ENCODE assay signal across 9 cellular contexts in the genomic region with DNA sequence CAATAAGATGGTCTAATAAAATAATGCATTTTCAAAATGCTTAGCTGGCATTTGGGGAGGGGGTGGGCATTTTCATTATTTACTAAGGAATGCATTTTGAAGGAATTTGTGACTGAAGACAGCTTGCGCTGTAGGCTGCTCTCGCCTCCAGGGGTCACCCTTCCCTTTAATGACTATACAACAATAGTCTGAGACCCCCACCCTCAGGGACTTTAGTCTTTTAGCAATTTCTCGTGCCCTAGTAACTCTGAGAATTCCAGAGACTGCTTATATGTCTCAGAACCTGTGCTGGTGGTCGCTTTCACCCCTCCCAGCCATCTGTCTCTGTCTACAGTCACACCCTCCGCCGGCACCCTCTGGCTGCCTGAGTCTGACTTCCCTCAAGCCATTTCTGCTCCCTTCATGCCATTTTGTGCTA.
DNase-seq lines count a peak whose midpoint lies in the region; ATAC-seq and TF ChIP-seq lines count a peak whose summit lies in the region.
"Had no signal": no experiment of that assay in that cellular context is flagged by ENCODE, and none has a peak within 500 bp of the region (broad histone marks: within the 10 kb centered on the region; RNA-seq: fewer than 3 reads in every experiment).

No MANE protein-coding gene starts in this region.

- no peaks in the 10 kb centered on the region for H3K4me1 Mint-ChIP-seq in naive thymus-derived CD4-positive, alpha-beta T cell

- H3K36me3 Mint-ChIP-seq in naive thymus-derived CD4-positive, alpha-beta T cell, result no peaks in the 10 kb centered on the region

- ATAC-seq in heart right ventricle (no peak), Right ventricle myocardium inferior (no peak), foreskin keratinocyte (no peak), HG03439 (IDR thresholded peaks at IDR 0.05; ENCODE audit: unreplicated experiment) (no peak), GM21529 (IDR thresholded peaks at IDR 0.05; ENCODE audit: unreplicated experiment) (no peak), GM18909 (IDR thresholded peaks at IDR 0.05; ENCODE audit: poor library complexity, unreplicated experiment) (no peak)
- ATAC-seq in naive thymus-derived CD4-positive, alpha-beta T cell, result no peak

- no peak overlapping the region for H2AFZ ChIP-seq in OCI-LY3 (ENCODE audit: low read depth, low read length)

- DNase-seq in heart right ventricle, result no peak
- DNase-seq in Right ventricle myocardium inferior (ENCODE audit: missing footprints), result no peak
- DNase-seq in foreskin keratinocyte, result no peak
- no peak for DNase-seq in naive thymus-derived CD4-positive, alpha-beta T cell
- DNase-seq: activated CD4-positive, alpha-beta T cell treated with anti-CD3 and anti-CD28 coated beads for 48 hours had no signal

- POLR2A ChIA-PET in naive thymus-derived CD4-positive, alpha-beta T cell (lab: Charles Lee), result no interaction called here

- intact Hi-C loops in heart right ventricle (cut with DNase I) (no loop called here), Right ventricle myocardium inferior (cut with DNase I) (no loop called here)
- intact Hi-C loops in naive thymus-derived CD4-positive, alpha-beta T cell (cut with micrococcal nuclease), result no loop called here

- H3K36me3 ChIP-seq in heart right ventricle (no peaks in the 10 kb centered on the region), OCI-LY3 (replicated peaks; ENCODE audit: low read depth, low read length) (no peaks in the 10 kb centered on the region)
- H3K36me3 ChIP-seq in naive thymus-derived CD4-positive, alpha-beta T cell (ENCODE audit: control insufficient read depth in 2 of 3, insufficient read depth in 3 of 3, low read length in 3 of 3), result no peaks in the 10 kb centered on the region

- H3K27ac ChIP-seq in heart right ventricle (no peak overlapping the region), OCI-LY3 (ENCODE audit: low read length) (no peak overlapping the region), foreskin keratinocyte (no peak overlapping the region)
- no peak overlapping the region for H3K27ac ChIP-seq in naive thymus-derived CD4-positive, alpha-beta T cell (ENCODE audit: low read depth, low read length)

- H3K9me3 ChIP-seq in heart right ventricle (no peaks in the 10 kb centered on the region), OCI-LY3 (ENCODE audit: insufficient read depth, low read length) (no peaks in the 10 kb centered on the region)
- H3K9me3 ChIP-seq in naive thymus-derived CD4-positive, alpha-beta T cell (ENCODE audit: control insufficient read depth in 2 of 3, low read length in 3 of 3), result no peaks in the 10 kb centered on the region

- no peak overlapping the region for H3K9ac ChIP-seq in OCI-LY3 (ENCODE audit: low read length)

- no peak overlapping the region for H3K4me3 Mint-ChIP-seq in naive thymus-derived CD4-positive, alpha-beta T cell

- H4K20me1 ChIP-seq in OCI-LY3 (ENCODE audit: insufficient read depth, low read length), result no peaks in the 10 kb centered on the region

- CTCF ChIA-PET in naive thymus-derived CD4-positive, alpha-beta T cell (lab: Charles Lee), result no interaction called here

- H3K4me1 ChIP-seq in heart right ventricle (peaks cover 0 to 27% (median 16%) of the 10 kb centered on the region in 9 donors), OCI-LY3 (ENCODE audit: low read length) (no peaks in the 10 kb centered on the region), foreskin keratinocyte (no peaks in the 10 kb centered on the region)
- no peaks in the 10 kb centered on the region for H3K4me1 ChIP-seq in naive thymus-derived CD4-positive, alpha-beta T cell (ENCODE audit: control insufficient read depth in 2 of 2, insufficient read depth in 2 of 2, low read length in 2 of 2)

- H3K27me3 Mint-ChIP-seq in naive thymus-derived CD4-positive, alpha-beta T cell, result no peaks in the 10 kb centered on the region

- WGBS in heart right ventricle, 2 donors, result 51 to 59% methylated on average over 6 of the region's 6 CpGs

- TF ChIP-seq CTCF in heart right ventricle (IDR thresholded peaks at IDR 0.05) (peak in 7 of 9 donors; percentile 23 to 53 (median 41)), OCI-LY3 (IDR thresholded peaks at IDR 0.05; ENCODE audit: low read depth, low read length) (peak; percentile 46), foreskin keratinocyte (conservative IDR thresholded peaks at IDR 0.05) (peak; percentile 53)

- no peaks in the 10 kb centered on the region for H3K27me3 ChIP-seq in heart right ventricle
- H3K27me3 ChIP-seq in OCI-LY3 (ENCODE audit: low read depth, low read length), result no peaks in the 10 kb centered on the region
- H3K27me3 ChIP-seq in foreskin keratinocyte, result peaks cover 20% of the 10 kb centered on the region
- H3K27me3 ChIP-seq in naive thymus-derived CD4-positive, alpha-beta T cell (ENCODE audit: control insufficient read depth in 2 of 2, insufficient read depth in 2 of 2, low read length in 2 of 2), result no peaks in the 10 kb centered on the region

- H3K4me2 ChIP-seq in OCI-LY3 (ENCODE audit: low read length), result no peak overlapping the region

- H3K9me3 Mint-ChIP-seq in naive thymus-derived CD4-positive, alpha-beta T cell, result peaks cover 0 to 9% (median 0%) of the 10 kb centered on the region in 11 donors

- H3K4me3 ChIP-seq in heart right ventricle (no peak overlapping the region), OCI-LY3 (ENCODE audit: low read length) (no peak overlapping the region)
- no peak overlapping the region for H3K4me3 ChIP-seq in naive thymus-derived CD4-positive, alpha-beta T cell (ENCODE audit: low read length)

- H3K27ac Mint-ChIP-seq in naive thymus-derived CD4-positive, alpha-beta T cell, result no peak overlapping the region

- no peaks in the 10 kb centered on the region for H3K79me2 ChIP-seq in OCI-LY3 (ENCODE audit: low read length)
